Comparison of ENCODE assay signal across 1 cellular context in the genomic region with DNA sequence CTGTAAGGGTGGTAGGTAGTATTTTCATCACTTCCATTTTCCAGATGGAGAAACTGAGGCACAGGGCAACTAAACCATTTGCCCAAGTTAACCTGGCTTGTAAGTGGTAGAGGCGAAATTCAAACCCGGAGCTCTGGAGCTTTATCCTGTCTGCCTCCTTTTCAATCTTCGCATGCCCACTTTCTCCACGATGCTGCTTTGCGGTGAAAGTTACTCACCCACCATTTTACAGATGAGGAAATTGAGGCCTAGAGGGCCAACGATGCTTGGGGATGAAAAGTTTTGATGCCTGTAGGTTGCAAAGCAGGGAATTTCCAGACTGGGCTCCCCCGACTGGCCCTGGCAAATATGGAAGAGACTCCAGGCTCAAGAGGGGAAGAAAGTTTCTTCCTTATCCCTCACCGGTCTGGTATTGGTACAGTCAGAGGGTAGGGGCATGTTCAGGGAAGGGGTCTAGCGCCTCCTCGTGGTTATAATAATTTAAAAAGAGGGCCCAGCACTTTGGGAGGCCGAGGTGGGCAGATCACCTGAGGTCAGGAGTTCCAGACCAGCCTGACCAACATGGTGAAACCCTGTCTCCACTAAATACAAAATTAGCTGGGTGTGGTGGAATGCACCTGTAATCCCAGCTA.
TF ChIP-seq lines count a peak whose summit lies in the region.

No MANE protein-coding gene starts in this region.

TF ChIP-seq in HEK293T, 16 proteins besides CTCF, POLR2A, EP300 and RAD21 (continued from another document):
- no peak for TF ChIP-seq LEF1 (IDR thresholded peaks at IDR 0.05; ENCODE audit: borderline replicate concordance)
- no peak for TF ChIP-seq TARDBP (IDR thresholded peaks at IDR 0.05)
- TF ChIP-seq SP1 (IDR thresholded peaks at IDR 0.05), result no peak
- no peak for TF ChIP-seq BHLHE40 (IDR thresholded peaks at IDR 0.05; ENCODE audit: borderline replicate concordance)
- TF ChIP-seq CTBP1 (IDR thresholded peaks at IDR 0.05; ENCODE audit: borderline replicate concordance), result no peak
- TF ChIP-seq HDGF (IDR thresholded peaks at IDR 0.05; ENCODE audit: borderline replicate concordance), result no peak
- no peak for TF ChIP-seq FOXM1 (IDR thresholded peaks at IDR 0.05; ENCODE audit: borderline replicate concordance)
- TF ChIP-seq FOXK2 (IDR thresholded peaks at IDR 0.05), result no peak
- TF ChIP-seq ELF4 (IDR thresholded peaks at IDR 0.05), result no peak
- TF ChIP-seq FOXA1 (IDR thresholded peaks at IDR 0.05), result no peak
- TF ChIP-seq, protein P1, sequence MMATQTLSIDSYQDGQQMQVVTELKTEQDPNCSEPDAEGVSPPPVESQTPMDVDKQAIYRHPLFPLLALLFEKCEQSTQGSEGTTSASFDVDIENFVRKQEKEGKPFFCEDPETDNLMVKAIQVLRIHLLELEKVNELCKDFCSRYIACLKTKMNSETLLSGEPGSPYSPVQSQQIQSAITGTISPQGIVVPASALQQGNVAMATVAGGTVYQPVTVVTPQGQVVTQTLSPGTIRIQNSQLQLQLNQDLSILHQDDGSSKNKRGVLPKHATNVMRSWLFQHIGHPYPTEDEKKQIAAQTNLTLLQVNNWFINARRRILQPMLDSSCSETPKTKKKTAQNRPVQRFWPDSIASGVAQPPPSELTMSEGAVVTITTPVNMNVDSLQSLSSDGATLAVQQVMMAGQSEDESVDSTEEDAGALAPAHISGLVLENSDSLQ (IDR thresholded peaks at IDR 0.05), result no peak
- TF ChIP-seq SUZ12 (IDR thresholded peaks at IDR 0.05), result no peak
- TF ChIP-seq ARNT (IDR thresholded peaks at IDR 0.05), result no peak
- no peak for TF ChIP-seq NFRKB (IDR thresholded peaks at IDR 0.05)
- TF ChIP-seq L3MBTL2 (conservative IDR thresholded peaks at IDR 0.05), result no peak
TF ChIP-seq in HEK293T: peak in this region for 0.
